Comparison of ENCODE assay signal across 3 cellular contexts in the genomic region with DNA sequence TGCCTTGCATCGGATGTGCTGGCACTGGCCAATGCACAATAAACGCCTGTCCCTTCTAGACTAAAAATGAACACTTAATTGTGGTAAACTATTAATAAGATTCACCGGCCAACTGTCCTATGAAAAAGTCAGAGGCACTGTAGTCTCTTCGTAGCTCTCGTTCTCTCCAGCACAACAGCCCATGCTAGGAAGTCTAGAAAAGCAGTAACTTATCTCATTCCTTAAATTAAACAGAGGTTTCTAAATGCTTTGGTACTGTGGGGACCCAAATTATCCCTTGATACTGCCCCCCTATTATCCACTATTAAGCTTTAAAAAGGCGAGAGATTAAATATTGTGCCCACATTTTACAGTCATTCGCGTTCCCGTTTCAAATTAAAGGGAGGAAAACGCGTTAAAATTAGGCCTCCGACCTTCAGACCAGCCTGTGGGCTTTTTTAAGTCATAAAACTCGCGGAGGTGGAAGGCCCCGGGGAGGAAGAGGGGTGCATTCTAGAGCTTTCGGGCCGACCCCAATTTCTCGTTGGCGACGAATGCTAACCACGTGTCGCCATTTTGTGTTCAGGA.
TF ChIP-seq lines count a peak whose summit lies in the region.

No MANE protein-coding gene starts in this region.

TF ChIP-seq in A549, 52 proteins besides CTCF, POLR2A, EP300 and RAD21 (continued from another document and continues in another):
- TF ChIP-seq, protein P1, sequence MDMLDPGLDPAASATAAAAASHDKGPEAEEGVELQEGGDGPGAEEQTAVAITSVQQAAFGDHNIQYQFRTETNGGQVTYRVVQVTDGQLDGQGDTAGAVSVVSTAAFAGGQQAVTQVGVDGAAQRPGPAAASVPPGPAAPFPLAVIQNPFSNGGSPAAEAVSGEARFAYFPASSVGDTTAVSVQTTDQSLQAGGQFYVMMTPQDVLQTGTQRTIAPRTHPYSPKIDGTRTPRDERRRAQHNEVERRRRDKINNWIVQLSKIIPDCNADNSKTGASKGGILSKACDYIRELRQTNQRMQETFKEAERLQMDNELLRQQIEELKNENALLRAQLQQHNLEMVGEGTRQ (IDR thresholded peaks at IDR 0.05), result 0 out of 2 replicates have a peak, but pooled peaks have one; percentile 63
- peak; percentile 89 for TF ChIP-seq FOXS1 (CRISPR knock-in tag; IDR thresholded peaks at IDR 0.05)
- no peak for TF ChIP-seq BHLHE40 (IDR thresholded peaks at IDR 0.05; ENCODE audit: low read depth, low read length)
- TF ChIP-seq TFCP2L1 (CRISPR knock-in tag; IDR thresholded peaks at IDR 0.05), result no peak
- no peak for TF ChIP-seq NPAS2 (CRISPR knock-in tag; IDR thresholded peaks at IDR 0.05; ENCODE audit: borderline replicate concordance)
- TF ChIP-seq MAFK (IDR thresholded peaks at IDR 0.05; ENCODE audit: partially characterized antibody), result no peak
- TF ChIP-seq, protein P2, sequence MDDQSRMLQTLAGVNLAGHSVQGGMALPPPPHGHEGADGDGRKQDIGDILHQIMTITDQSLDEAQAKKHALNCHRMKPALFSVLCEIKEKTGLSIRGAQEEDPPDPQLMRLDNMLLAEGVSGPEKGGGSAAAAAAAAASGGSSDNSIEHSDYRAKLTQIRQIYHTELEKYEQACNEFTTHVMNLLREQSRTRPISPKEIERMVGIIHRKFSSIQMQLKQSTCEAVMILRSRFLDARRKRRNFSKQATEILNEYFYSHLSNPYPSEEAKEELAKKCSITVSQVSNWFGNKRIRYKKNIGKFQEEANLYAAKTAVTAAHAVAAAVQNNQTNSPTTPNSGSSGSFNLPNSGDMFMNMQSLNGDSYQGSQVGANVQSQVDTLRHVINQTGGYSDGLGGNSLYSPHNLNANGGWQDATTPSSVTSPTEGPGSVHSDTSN (IDR thresholded peaks at IDR 0.05), result no peak
- no peak for TF ChIP-seq ZFP36 (IDR thresholded peaks at IDR 0.05; ENCODE audit: borderline replicate concordance, partially characterized antibody)
- no peak for TF ChIP-seq KDM5A (IDR thresholded peaks at IDR 0.05)
- peak; percentile 98 for TF ChIP-seq ZSCAN20 (CRISPR knock-in tag; IDR thresholded peaks at IDR 0.05)
- no peak for TF ChIP-seq CHD2 (IDR thresholded peaks at IDR 0.05; ENCODE audit: low read length, partially characterized antibody)
- TF ChIP-seq, protein P3, sequence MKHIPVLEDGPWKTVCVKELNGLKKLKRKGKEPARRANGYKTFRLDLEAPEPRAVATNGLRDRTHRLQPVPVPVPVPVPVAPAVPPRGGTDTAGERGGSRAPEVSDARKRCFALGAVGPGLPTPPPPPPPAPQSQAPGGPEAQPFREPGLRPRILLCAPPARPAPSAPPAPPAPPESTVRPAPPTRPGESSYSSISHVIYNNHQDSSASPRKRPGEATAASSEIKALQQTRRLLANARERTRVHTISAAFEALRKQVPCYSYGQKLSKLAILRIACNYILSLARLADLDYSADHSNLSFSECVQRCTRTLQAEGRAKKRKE (CRISPR knock-in tag; IDR thresholded peaks at IDR 0.05; ENCODE audit: low read depth), result peak; percentile 98
- 0 out of 2 replicates have a peak, but pooled peaks have one; percentile 57 for TF ChIP-seq EHMT2 (IDR thresholded peaks at IDR 0.05; ENCODE audit: low read depth)
- TF ChIP-seq POLR2AphosphoS2 (conservative IDR thresholded peaks at IDR 0.05; ENCODE audit: low read length), result no peak
- TF ChIP-seq JUN (IDR thresholded peaks at IDR 0.05), result no peak
- TF ChIP-seq KDM1A (IDR thresholded peaks at IDR 0.05; ENCODE audit: low read depth), result no peak
- no peak for TF ChIP-seq CEBPB (IDR thresholded peaks at IDR 0.05)
- TF ChIP-seq HDAC2 (IDR thresholded peaks at IDR 0.05), result no peak
- TF ChIP-seq GATA3 (IDR thresholded peaks at IDR 0.05; ENCODE audit: borderline replicate concordance), result no peak
- TF ChIP-seq, protein P4, sequence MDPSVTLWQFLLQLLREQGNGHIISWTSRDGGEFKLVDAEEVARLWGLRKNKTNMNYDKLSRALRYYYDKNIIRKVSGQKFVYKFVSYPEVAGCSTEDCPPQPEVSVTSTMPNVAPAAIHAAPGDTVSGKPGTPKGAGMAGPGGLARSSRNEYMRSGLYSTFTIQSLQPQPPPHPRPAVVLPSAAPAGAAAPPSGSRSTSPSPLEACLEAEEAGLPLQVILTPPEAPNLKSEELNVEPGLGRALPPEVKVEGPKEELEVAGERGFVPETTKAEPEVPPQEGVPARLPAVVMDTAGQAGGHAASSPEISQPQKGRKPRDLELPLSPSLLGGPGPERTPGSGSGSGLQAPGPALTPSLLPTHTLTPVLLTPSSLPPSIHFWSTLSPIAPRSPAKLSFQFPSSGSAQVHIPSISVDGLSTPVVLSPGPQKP (IDR thresholded peaks at IDR 0.05; ENCODE audit: low read depth, low read length), result no peak
- no peak for TF ChIP-seq CHD4 (IDR thresholded peaks at IDR 0.05; ENCODE audit: borderline replicate concordance)

TF ChIP-seq in HEK293T, 16 proteins besides CTCF, POLR2A, EP300 and RAD21 (continued from another document):
- TF ChIP-seq NFRKB (IDR thresholded peaks at IDR 0.05) (no peak; the same call in 1 of the 2 replicates), L3MBTL2 (conservative IDR thresholded peaks at IDR 0.05) (peak; percentile 93), HDGF (IDR thresholded peaks at IDR 0.05; ENCODE audit: borderline replicate concordance) (no peak)

TF ChIP-seq in HepG2, 621 proteins besides CTCF, POLR2A, EP300 and RAD21 (continues in another document):
- TF ChIP-seq, protein P5, sequence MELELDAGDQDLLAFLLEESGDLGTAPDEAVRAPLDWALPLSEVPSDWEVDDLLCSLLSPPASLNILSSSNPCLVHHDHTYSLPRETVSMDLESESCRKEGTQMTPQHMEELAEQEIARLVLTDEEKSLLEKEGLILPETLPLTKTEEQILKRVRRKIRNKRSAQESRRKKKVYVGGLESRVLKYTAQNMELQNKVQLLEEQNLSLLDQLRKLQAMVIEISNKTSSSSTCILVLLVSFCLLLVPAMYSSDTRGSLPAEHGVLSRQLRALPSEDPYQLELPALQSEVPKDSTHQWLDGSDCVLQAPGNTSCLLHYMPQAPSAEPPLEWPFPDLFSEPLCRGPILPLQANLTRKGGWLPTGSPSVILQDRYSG (CRISPR knock-in tag; IDR thresholded peaks at IDR 0.05), result no peak
- TF ChIP-seq DPF2 (CRISPR knock-in tag; IDR thresholded peaks at IDR 0.05; ENCODE audit: borderline replicate concordance, low read depth), result no peak
- TF ChIP-seq PAWR (CRISPR knock-in tag; IDR thresholded peaks at IDR 0.05; ENCODE audit: borderline replicate concordance), result no peak; the same call in 1 of the 2 replicates
- TF ChIP-seq, protein P6, sequence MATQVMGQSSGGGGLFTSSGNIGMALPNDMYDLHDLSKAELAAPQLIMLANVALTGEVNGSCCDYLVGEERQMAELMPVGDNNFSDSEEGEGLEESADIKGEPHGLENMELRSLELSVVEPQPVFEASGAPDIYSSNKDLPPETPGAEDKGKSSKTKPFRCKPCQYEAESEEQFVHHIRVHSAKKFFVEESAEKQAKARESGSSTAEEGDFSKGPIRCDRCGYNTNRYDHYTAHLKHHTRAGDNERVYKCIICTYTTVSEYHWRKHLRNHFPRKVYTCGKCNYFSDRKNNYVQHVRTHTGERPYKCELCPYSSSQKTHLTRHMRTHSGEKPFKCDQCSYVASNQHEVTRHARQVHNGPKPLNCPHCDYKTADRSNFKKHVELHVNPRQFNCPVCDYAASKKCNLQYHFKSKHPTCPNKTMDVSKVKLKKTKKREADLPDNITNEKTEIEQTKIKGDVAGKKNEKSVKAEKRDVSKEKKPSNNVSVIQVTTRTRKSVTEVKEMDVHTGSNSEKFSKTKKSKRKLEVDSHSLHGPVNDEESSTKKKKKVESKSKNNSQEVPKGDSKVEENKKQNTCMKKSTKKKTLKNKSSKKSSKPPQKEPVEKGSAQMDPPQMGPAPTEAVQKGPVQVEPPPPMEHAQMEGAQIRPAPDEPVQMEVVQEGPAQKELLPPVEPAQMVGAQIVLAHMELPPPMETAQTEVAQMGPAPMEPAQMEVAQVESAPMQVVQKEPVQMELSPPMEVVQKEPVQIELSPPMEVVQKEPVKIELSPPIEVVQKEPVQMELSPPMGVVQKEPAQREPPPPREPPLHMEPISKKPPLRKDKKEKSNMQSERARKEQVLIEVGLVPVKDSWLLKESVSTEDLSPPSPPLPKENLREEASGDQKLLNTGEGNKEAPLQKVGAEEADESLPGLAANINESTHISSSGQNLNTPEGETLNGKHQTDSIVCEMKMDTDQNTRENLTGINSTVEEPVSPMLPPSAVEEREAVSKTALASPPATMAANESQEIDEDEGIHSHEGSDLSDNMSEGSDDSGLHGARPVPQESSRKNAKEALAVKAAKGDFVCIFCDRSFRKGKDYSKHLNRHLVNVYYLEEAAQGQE (IDR thresholded peaks at IDR 0.05; ENCODE audit: borderline replicate concordance in 1 of 2, low read depth in 1 of 2, low read length in 2 of 2), result no peak
- TF ChIP-seq ZKSCAN8 (CRISPR knock-in tag; IDR thresholded peaks at IDR 0.05; ENCODE audit: borderline replicate concordance), result no peak
- TF ChIP-seq, protein P7, sequence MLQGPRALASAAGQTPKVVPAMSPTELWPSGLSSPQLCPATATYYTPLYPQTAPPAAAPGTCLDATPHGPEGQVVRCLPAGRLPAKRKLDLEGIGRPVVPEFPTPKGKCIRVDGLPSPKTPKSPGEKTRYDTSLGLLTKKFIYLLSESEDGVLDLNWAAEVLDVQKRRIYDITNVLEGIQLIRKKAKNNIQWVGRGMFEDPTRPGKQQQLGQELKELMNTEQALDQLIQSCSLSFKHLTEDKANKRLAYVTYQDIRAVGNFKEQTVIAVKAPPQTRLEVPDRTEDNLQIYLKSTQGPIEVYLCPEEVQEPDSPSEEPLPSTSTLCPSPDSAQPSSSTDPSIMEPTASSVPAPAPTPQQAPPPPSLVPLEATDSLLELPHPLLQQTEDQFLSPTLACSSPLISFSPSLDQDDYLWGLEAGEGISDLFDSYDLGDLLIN (CRISPR knock-in tag; IDR thresholded peaks at IDR 0.05; ENCODE audit: borderline replicate concordance), result no peak
- no peak for TF ChIP-seq HHEX (CRISPR knock-in tag; IDR thresholded peaks at IDR 0.05)
- TF ChIP-seq IRF2 (CRISPR knock-in tag; IDR thresholded peaks at IDR 0.05), result no peak
- no peak; the same call in none of the 2 replicates for TF ChIP-seq ZFAT (CRISPR knock-in tag; conservative IDR thresholded peaks at IDR 0.05)
- TF ChIP-seq ZNF510 (CRISPR knock-in tag; IDR thresholded peaks at IDR 0.05; ENCODE audit: low read depth), result no peak
- no peak; the same call in 1 of the 2 replicates for TF ChIP-seq TOPORS (CRISPR knock-in tag; IDR thresholded peaks at IDR 0.05)
- no peak for TF ChIP-seq MAFF (IDR thresholded peaks at IDR 0.05; ENCODE audit: low read depth, low read length)
- TF ChIP-seq, protein P8, sequence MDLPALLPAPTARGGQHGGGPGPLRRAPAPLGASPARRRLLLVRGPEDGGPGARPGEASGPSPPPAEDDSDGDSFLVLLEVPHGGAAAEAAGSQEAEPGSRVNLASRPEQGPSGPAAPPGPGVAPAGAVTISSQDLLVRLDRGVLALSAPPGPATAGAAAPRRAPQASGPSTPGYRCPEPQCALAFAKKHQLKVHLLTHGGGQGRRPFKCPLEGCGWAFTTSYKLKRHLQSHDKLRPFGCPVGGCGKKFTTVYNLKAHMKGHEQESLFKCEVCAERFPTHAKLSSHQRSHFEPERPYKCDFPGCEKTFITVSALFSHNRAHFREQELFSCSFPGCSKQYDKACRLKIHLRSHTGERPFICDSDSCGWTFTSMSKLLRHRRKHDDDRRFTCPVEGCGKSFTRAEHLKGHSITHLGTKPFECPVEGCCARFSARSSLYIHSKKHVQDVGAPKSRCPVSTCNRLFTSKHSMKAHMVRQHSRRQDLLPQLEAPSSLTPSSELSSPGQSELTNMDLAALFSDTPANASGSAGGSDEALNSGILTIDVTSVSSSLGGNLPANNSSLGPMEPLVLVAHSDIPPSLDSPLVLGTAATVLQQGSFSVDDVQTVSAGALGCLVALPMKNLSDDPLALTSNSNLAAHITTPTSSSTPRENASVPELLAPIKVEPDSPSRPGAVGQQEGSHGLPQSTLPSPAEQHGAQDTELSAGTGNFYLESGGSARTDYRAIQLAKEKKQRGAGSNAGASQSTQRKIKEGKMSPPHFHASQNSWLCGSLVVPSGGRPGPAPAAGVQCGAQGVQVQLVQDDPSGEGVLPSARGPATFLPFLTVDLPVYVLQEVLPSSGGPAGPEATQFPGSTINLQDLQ (CRISPR knock-in tag; IDR thresholded peaks at IDR 0.05), result no peak
- TF ChIP-seq, protein P9, sequence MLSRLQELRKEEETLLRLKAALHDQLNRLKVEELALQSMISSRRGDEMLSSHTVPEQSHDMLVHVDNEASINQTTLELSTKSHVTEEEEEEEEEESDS (CRISPR knock-in tag; IDR thresholded peaks at IDR 0.05; ENCODE audit: borderline replicate concordance), result no peak
- no peak for TF ChIP-seq HNF4G (IDR thresholded peaks at IDR 0.05; ENCODE audit: borderline replicate concordance, low read depth, low read length)
- TF ChIP-seq HNF4G (CRISPR knock-in tag; IDR thresholded peaks at IDR 0.05; ENCODE audit: borderline replicate concordance, low read depth), result no peak; the same call in 1 of the 2 replicates
- TF ChIP-seq ZFP37 (CRISPR knock-in tag; IDR thresholded peaks at IDR 0.05; ENCODE audit: borderline replicate concordance), result no peak
- no peak for TF ChIP-seq SALL1 (CRISPR knock-in tag; IDR thresholded peaks at IDR 0.05)
- TF ChIP-seq, protein P10, sequence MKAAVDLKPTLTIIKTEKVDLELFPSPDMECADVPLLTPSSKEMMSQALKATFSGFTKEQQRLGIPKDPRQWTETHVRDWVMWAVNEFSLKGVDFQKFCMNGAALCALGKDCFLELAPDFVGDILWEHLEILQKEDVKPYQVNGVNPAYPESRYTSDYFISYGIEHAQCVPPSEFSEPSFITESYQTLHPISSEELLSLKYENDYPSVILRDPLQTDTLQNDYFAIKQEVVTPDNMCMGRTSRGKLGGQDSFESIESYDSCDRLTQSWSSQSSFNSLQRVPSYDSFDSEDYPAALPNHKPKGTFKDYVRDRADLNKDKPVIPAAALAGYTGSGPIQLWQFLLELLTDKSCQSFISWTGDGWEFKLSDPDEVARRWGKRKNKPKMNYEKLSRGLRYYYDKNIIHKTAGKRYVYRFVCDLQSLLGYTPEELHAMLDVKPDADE (CRISPR knock-in tag; IDR thresholded peaks at IDR 0.05), result peak; percentile 6; the same call in 1 of the 2 replicates
- TF ChIP-seq ZNF468 (CRISPR knock-in tag; IDR thresholded peaks at IDR 0.05), result no peak
